Comparison of ENCODE assay signal across 10 cellular contexts in genomic region chr4:163492951-163493504, GRCh38. TPM values are rescaled to one million over a fixed set of nuclear protein-coding genes. Genes with fewer than 3 reads are reported as not detected.
DNase-seq lines count a peak whose midpoint lies in the region; ATAC-seq and TF ChIP-seq lines count a peak whose summit lies in the region.
"Had no signal": no experiment of that assay in that cellular context is flagged by ENCODE, and none has a peak within 500 bp of the region (broad histone marks: within the 10 kb centered on the region; RNA-seq: fewer than 3 reads in every experiment).

No MANE protein-coding gene starts in this region.

- peaks cover 13% of the 10 kb centered on the region for H3K4me1 Mint-ChIP-seq in Calu3 (ENCODE audit: low read depth, unreplicated experiment)
- H3K4me1 Mint-ChIP-seq in H9: peaks cover 13 to 14% of the 10 kb centered on the region in 2 experiments
- H3K4me1 Mint-ChIP-seq in activated B cell treated with CpG ODN at 0.5 μM for 24 hours: peaks cover 37% of the 10 kb centered on the region
- H3K4me1 Mint-ChIP-seq in memory B cell: peaks cover 31% of the 10 kb centered on the region

- H3K23ac ChIP-seq in H9 (ENCODE audit: insufficient read length, low read depth, low read length): no peak overlapping the region

- no peak overlapping the region for H3K4ac ChIP-seq in H9 (ENCODE audit: low read depth, low read length)

- no peaks in the 10 kb centered on the region for H3K27me3 ChIP-seq in H9 (ENCODE audit: insufficient read depth, low read length)

- H3K27ac Mint-ChIP-seq in Calu3 (ENCODE audit: unreplicated experiment) (peak overlapping the region; percentile 99), H9 (peak overlapping the region in 1 of 3 experiments; percentile 51; a peak in 1 of 7 replicates), activated B cell treated with CpG ODN at 0.5 μM for 24 hours (peak overlapping the region; percentile 99), memory B cell (peak overlapping the region; percentile 99)

- POLR2A ChIA-PET in activated B cell treated with CpG ODN at 0.5 μM for 24 hours (lab: Charles Lee): interaction anchor here (0.6 to 2.3 kb wide), 5 partner anchors 46 to 1260 kb away, joined by 8 to 31 read pairs (median 14); partner anchors contain the start of gene NAF1

- DNase-seq in Calu3 (no peak), H9 (no peak), activated B cell treated with CpG ODN at 0.5 μM for 24 hours (no peak), memory B cell (ENCODE audit: low spot score in 2 of 2) (no peak), GM13977 (ENCODE audit: low spot score) (no peak)
- DNase-seq: SHP77 treated with DMSO at 0.1 percent for 48 hours; stimulated activated CD4-positive, alpha-beta T cell treated with anti-CD3 and anti-CD28 coated beads, Interleukin-4, amount 100 ng/mL, for 4 hours had no signal

- peaks cover 17% of the 10 kb centered on the region for H3K79me2 ChIP-seq in H9 (ENCODE audit: insufficient read depth, low read length)

- no peak overlapping the region for H3T11ph ChIP-seq in H9 (ENCODE audit: low read length)

- no peak overlapping the region for H2BK5ac ChIP-seq in H9 (ENCODE audit: insufficient read length, low read length)

- H3K27me3 Mint-ChIP-seq in Calu3 (ENCODE audit: unreplicated experiment) (no peaks in the 10 kb centered on the region), H9 (ENCODE audit: low read depth) (no peaks in the 10 kb centered on the region), activated B cell treated with CpG ODN at 0.5 μM for 24 hours (no peaks in the 10 kb centered on the region), memory B cell (no peaks in the 10 kb centered on the region)

- H3K4me3 Mint-ChIP-seq in Calu3 (ENCODE audit: low read depth, unreplicated experiment): peak overlapping the region; percentile 99
- peak overlapping the region; percentile 95 to 98; a peak in 4 of 5 replicates for H3K4me3 Mint-ChIP-seq in H9
- peak overlapping the region; percentile 99 for H3K4me3 Mint-ChIP-seq in activated B cell treated with CpG ODN at 0.5 μM for 24 hours
- H3K4me3 Mint-ChIP-seq in memory B cell: no peak overlapping the region

- H3K9me3 ChIP-seq in H9 (ENCODE audit: control insufficient read depth, low read depth, low read length): no peaks in the 10 kb centered on the region
- H3K9me3 ChIP-seq: lower lobe of right lung had no signal

- H3K4me2 ChIP-seq in H9 (ENCODE audit: insufficient read depth, insufficient read length, low read length): no peak overlapping the region

- H4K5ac ChIP-seq in H9 (ENCODE audit: insufficient read length, low read depth, low read length): no peak overlapping the region

- H3K9me3 Mint-ChIP-seq in Calu3 (ENCODE audit: low read depth, unreplicated experiment) (no peaks in the 10 kb centered on the region), H9 (no peaks in the 10 kb centered on the region; a peak in 1 of 5 replicates), activated B cell treated with CpG ODN at 0.5 μM for 24 hours (no peaks in the 10 kb centered on the region), memory B cell (no peaks in the 10 kb centered on the region)

- in situ Hi-C loops in GM13977 (cut with MboI; ENCODE audit: low pct_unique_long_range_greater_than_20kb, low sequenced_read_pairs, unreplicated experiment): loop anchor here (25.0 kb wide), 1 partner anchor 381 kb away; no protein-coding TSS in a partner anchor

- no peak overlapping the region for H2AFZ ChIP-seq in H9 (ENCODE audit: low read length)

- no TSS peak for BruUV-seq in Calu3 (replicated peaks; lab: Mats Ljungman, UMichigan)

- H2BK15ac ChIP-seq in H9 (ENCODE audit: low read depth, low read length): no peak overlapping the region

- no peak overlapping the region for H4K8ac ChIP-seq in H9 (replicated peaks; ENCODE audit: insufficient read length, low read depth, low read length)

- ATAC-seq in activated B cell treated with CpG ODN at 0.5 μM for 24 hours (ENCODE audit: low read depth) (no peak), memory B cell (ENCODE audit: low read depth) (no peak), GM21360 (IDR thresholded peaks at IDR 0.05; ENCODE audit: unreplicated experiment) (no peak), GM18907 (IDR thresholded peaks at IDR 0.05; ENCODE audit: unreplicated experiment) (no peak)

- H3K79me1 ChIP-seq in H9 (ENCODE audit: insufficient read depth, low read depth, low read length, poor library complexity, severe bottlenecking): no peaks in the 10 kb centered on the region

- no peaks in the 10 kb centered on the region; the same call in 1 of the 2 replicates for H3K4me1 ChIP-seq in H9 (ENCODE audit: insufficient read depth, low read length)

- H3K36me3 Mint-ChIP-seq in Calu3 (ENCODE audit: insufficient read depth, unreplicated experiment) (peaks cover 30% of the 10 kb centered on the region), H9 (ENCODE audit: insufficient read depth in 1 of 3, low read depth in 3 of 3) (peaks cover 10 to 17% (median 14%) of the 10 kb centered on the region in 3 experiments; a peak in 6 of 7 replicates), activated B cell treated with CpG ODN at 0.5 μM for 24 hours (ENCODE audit: low read depth) (peaks cover 26% of the 10 kb centered on the region), memory B cell (peaks cover 3% of the 10 kb centered on the region)

- H3K18ac ChIP-seq in H9 (ENCODE audit: insufficient read length, low read depth, low read length): no peak overlapping the region

- H2BK120ac ChIP-seq in H9 (ENCODE audit: low read depth, low read length, poor library complexity, severe bottlenecking): no peak overlapping the region

- no peak overlapping the region for H2AK5ac ChIP-seq in H9 (ENCODE audit: insufficient read length, low read length)

- peaks cover 5% of the 10 kb centered on the region for H3K23me2 ChIP-seq in H9 (ENCODE audit: insufficient read length, low read depth, low read length, poor library complexity, severe bottlenecking)

- no peak overlapping the region for H2BK20ac ChIP-seq in H9 (ENCODE audit: low read depth, low read length, poor library complexity, severe bottlenecking)

- no peak for TF ChIP-seq CTCF in Calu3 (IDR thresholded peaks at IDR 0.05; ENCODE audit: unreplicated experiment)
- no peak for TF ChIP-seq CTCF in H9 (conservative IDR thresholded peaks at IDR 0.05)
- TF ChIP-seq CTCF in activated B cell treated with CpG ODN at 0.5 μM for 24 hours (IDR thresholded peaks at IDR 0.05): no peak
- no peak for TF ChIP-seq CTCF in GM13977 (IDR thresholded peaks at IDR 0.05; ENCODE audit: extremely low read depth, insufficient read depth, missing control alignments)

- no peak overlapping the region for H3K9ac ChIP-seq in H9 (ENCODE audit: extremely low read depth, insufficient read length, low read length)

- CTCF ChIA-PET in Calu3 (lab: Charles Lee): interaction anchor here (0.8 kb wide), 1 partner anchor 160 kb away, joined by 3 read pairs; no protein-coding TSS in a partner anchor
- CTCF ChIA-PET in activated B cell treated with CpG ODN at 0.5 μM for 24 hours (lab: Charles Lee): interaction anchor here (0.7 to 2.5 kb wide), 6 partner anchors 8 to 191 kb away, joined by 3 to 24 read pairs (median 7); no protein-coding TSS in a partner anchor

- no peak overlapping the region for H3K27ac ChIP-seq in H9 (ENCODE audit: insufficient read length, low read depth, low read length)

- no CpG with 5 or more reads among the region's 6 CpGs for WGBS in H9 (ENCODE audit: extremely low coverage, insufficient read length, low lambda C conversion rate)

- H2BK12ac ChIP-seq in H9 (ENCODE audit: insufficient read length, low read depth, low read length): no peak overlapping the region

- intact Hi-C loops in Calu3 (cut with micrococcal nuclease; ENCODE audit: unreplicated experiment) (loop anchor here (5.0 kb wide), 2 partner anchors 91 to 161 kb away; partner anchors contain the start of gene NPY1R), activated B cell treated with CpG ODN at 0.5 μM for 24 hours (cut with micrococcal nuclease) (loop anchor here (1.0 kb wide), 1 partner anchor 8 kb away; no protein-coding TSS in a partner anchor)

- H4K20me1 ChIP-seq in H9 (ENCODE audit: control insufficient read depth, insufficient read depth, insufficient read length): no peaks in the 10 kb centered on the region

- no peak overlapping the region for H3K14ac ChIP-seq in H9 (ENCODE audit: insufficient read depth, low read length)

- no peak overlapping the region for H4K91ac ChIP-seq in H9 (ENCODE audit: insufficient read length, low read depth, low read length)

- no peak overlapping the region for H3K56ac ChIP-seq in H9 (ENCODE audit: insufficient read length, low read depth, low read length)

RNA-seq across cellular contexts. Expression of gene TMA16, which starts 1.5 kb away (rescaled TPM):
- total RNA-seq in Calu3 (2022) (34.5 and 44.1 TPM in 2 replicates), H9 (2021) (60.1 and 61.3 TPM in 2 replicates), activated B cell treated with CpG ODN at 0.5 μM for 24 hours (52.5 and 54.1 TPM in 2 replicates)

RNA-seq across cellular contexts. Expression of gene TKTL2, which starts 19.5 kb away (rescaled TPM):
- 0.15 TPM in 1 of 2 replicates, not detected in the other for total RNA-seq in Calu3 (2022)
- total RNA-seq in H9 (2021): not detected in 2 replicates
- 0.11 and 0.17 TPM in 2 replicates for total RNA-seq in activated B cell treated with CpG ODN at 0.5 μM for 24 hours
